In the genomic region with DNA sequence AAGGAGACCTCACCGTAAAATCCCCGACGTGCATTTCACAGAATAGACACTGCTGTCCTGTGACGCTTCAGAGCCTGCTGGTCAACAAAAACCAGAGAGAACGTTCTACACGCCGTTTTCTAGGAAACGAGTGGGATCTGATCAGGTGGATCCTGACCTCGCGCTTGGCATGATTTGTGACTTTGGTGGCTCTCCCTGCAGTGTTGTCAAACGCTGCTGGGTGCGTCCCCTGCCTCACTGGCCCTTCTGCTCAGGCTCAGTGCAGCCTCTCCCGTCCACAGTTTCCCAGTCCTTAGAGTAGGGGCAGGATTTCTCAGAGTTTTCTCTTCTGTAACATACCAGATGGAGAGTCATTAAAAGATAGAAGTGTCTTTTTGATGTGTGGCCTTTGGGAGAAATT, we compare ENCODE assay signal across 21 cellular contexts.
"Had no signal": no experiment of that assay in that cellular context is flagged by ENCODE, and none has a peak within 500 bp of the region (broad histone marks: within the 10 kb centered on the region; RNA-seq: fewer than 3 reads in every experiment).

No MANE protein-coding gene starts in this region.

- H3K4me3 Mint-ChIP-seq: activated T-cell treated with anti-CD3 and anti-CD28 coated beads, Interleukin-2, amount 50 U/mL, for 24 hours; activated T-helper 17 cell treated with anti-CD3 and anti-CD28 coated beads, Interleukin-2, amount 50 U/mL, for 72 hours; endodermal cell; naive thymus-derived CD8-positive, alpha-beta T cell; T-helper 1 cell treated with Interleukin-12 subunit alpha and Interleukin-12 subunit beta and Interleukin-4 antibody, amounts not matched to agents 30 μg/mL and 1 μg/mL, for 36 hours; WTC11 had no signal

- H3K9me3 ChIP-seq: adrenal gland, gastrocnemius medialis had no signal

- H3K4me1 ChIP-seq: adrenal gland, gastrocnemius medialis, lower lobe of right lung had no signal

- ATAC-seq: activated naive CD4-positive, alpha-beta T cell treated with anti-CD3 and anti-CD28 coated beads, Interleukin-2, amount 50 U/mL, for 72 hours; activated T-helper 17 cell treated with anti-CD3 and anti-CD28 coated beads, Interleukin-2, amount 50 U/mL, for 72 hours; gastrocnemius medialis; left colon; lower lobe of right lung; naive thymus-derived CD8-positive, alpha-beta T cell; stimulated activated naive CD8-positive, alpha-beta T cell treated with anti-CD3 and anti-CD28 coated beads, Interleukin-15, Interleukin-2, amounts not matched to agents 100 U/mL and 50 U/mL, for 24 hours; WTC11 had no signal

- DNase-seq: activated CD8-positive, alpha-beta memory T cell treated with anti-CD3 and anti-CD28 coated beads for 24 hours; activated CD8-positive, alpha-beta memory T cell treated with anti-CD3 and anti-CD28 coated beads, Interleukin-2, amount 50 U/mL, for 4 hours; activated T-cell treated with anti-CD3 and anti-CD28 coated beads, Interleukin-2, amount 50 U/mL, for 24 hours; adrenal gland; endodermal cell; esophagus squamous epithelium; gastrocnemius medialis; hypothalamus; left colon; lower lobe of right lung; naive thymus-derived CD8-positive, alpha-beta T cell; retina; spleen; stimulated activated CD4-positive, alpha-beta T cell treated with anti-CD3 and anti-CD28 coated beads, Interleukin-4, amount 100 ng/mL, for 1 hour; stimulated activated naive CD8-positive, alpha-beta T cell treated with anti-CD3 and anti-CD28 coated beads, Interleukin-15, Interleukin-2, amounts not matched to agents 100 U/mL and 50 U/mL, for 24 hours; T1000 had no signal

- H3K4me3 ChIP-seq: adrenal gland, coronary artery, esophagus squamous epithelium, gastrocnemius medialis, lower lobe of right lung, spleen had no signal

- H3K4me1 Mint-ChIP-seq: WTC11 had no signal

- H3K27me3 ChIP-seq: spleen had no signal

- H3K27ac Mint-ChIP-seq: activated naive CD4-positive, alpha-beta T cell treated with anti-CD3 and anti-CD28 coated beads, Interleukin-2, amount 50 U/mL, for 72 hours; activated T-cell treated with anti-CD3 and anti-CD28 coated beads, Interleukin-2, amount 50 U/mL, for 24 hours; activated T-helper 17 cell treated with anti-CD3 and anti-CD28 coated beads, Interleukin-2, amount 50 U/mL, for 72 hours; endodermal cell; naive thymus-derived CD8-positive, alpha-beta T cell; T-helper 1 cell treated with Interleukin-12 subunit alpha and Interleukin-12 subunit beta and Interleukin-4 antibody, amounts not matched to agents 30 μg/mL and 1 μg/mL, for 36 hours; WTC11 had no signal

- H3K36me3 ChIP-seq: adrenal gland, esophagus squamous epithelium, gastrocnemius medialis, lower lobe of right lung, spleen had no signal

- H3K27me3 Mint-ChIP-seq: activated T-helper 17 cell treated with anti-CD3 and anti-CD28 coated beads, Interleukin-2, amount 50 U/mL, for 72 hours had no signal

- H3K27ac ChIP-seq: adrenal gland, coronary artery, esophagus squamous epithelium, gastrocnemius medialis, lower lobe of right lung, spleen had no signal
